In genomic region chr1:77683142-77683835, GRCh38 we compare ENCODE assay signal across 1 cellular context.
TF ChIP-seq lines count a peak whose summit lies in the region.

No MANE protein-coding gene starts in this region.

TF ChIP-seq in HEK293, 187 proteins besides CTCF, POLR2A, EP300 and RAD21 (continued from another document):
- TF ChIP-seq ZNF148 (tag by site-specific recombination; IDR thresholded peaks at IDR 0.05; ENCODE audit: borderline replicate concordance) = no peak
- TF ChIP-seq KLF8 (tag by site-specific recombination; IDR thresholded peaks at IDR 0.05) = peak; percentile 69; the same call in 1 of the 2 replicates
- no peak for TF ChIP-seq ZNF280D (tag by site-specific recombination; IDR thresholded peaks at IDR 0.05)
- peak; percentile 52; the same call in 1 of the 2 replicates for TF ChIP-seq ZNF610 (tag by site-specific recombination; IDR thresholded peaks at IDR 0.05; ENCODE audit: borderline replicate concordance)
- no peak for TF ChIP-seq ZNF544 (tag by site-specific recombination; IDR thresholded peaks at IDR 0.05)
- TF ChIP-seq ZNF398 (tag by site-specific recombination; IDR thresholded peaks at IDR 0.05) = peak; percentile 81
- TF ChIP-seq HOXC10 (CRISPR knock-in tag; IDR thresholded peaks at IDR 0.05) = peak; percentile 48; the same call in 1 of the 2 replicates
- no peak for TF ChIP-seq ZFP37 (tag by site-specific recombination; IDR thresholded peaks at IDR 0.05)
- peak; percentile 77 for TF ChIP-seq ZBTB48 (tag by site-specific recombination; IDR thresholded peaks at IDR 0.05)
- peak; percentile 57; the same call in 1 of the 2 replicates for TF ChIP-seq KLF1 (tag by site-specific recombination; IDR thresholded peaks at IDR 0.05)
- TF ChIP-seq ZNF433 (tag by site-specific recombination; IDR thresholded peaks at IDR 0.05; ENCODE audit: low read depth) = no peak
- TF ChIP-seq ZNF221 (tag by site-specific recombination; IDR thresholded peaks at IDR 0.05; ENCODE audit: borderline replicate concordance) = no peak
- TF ChIP-seq GFI1B (tag by site-specific recombination; IDR thresholded peaks at IDR 0.05) = no peak
- TF ChIP-seq ZBTB44 (tag by site-specific recombination; IDR thresholded peaks at IDR 0.05) = peak; percentile 99
- no peak for TF ChIP-seq ZFP3 (tag by site-specific recombination; IDR thresholded peaks at IDR 0.05; ENCODE audit: low read depth)
- TF ChIP-seq ZNF621 (tag by site-specific recombination; IDR thresholded peaks at IDR 0.05) = no peak
- TF ChIP-seq MEIS1 (CRISPR knock-in tag; IDR thresholded peaks at IDR 0.05; ENCODE audit: borderline replicate concordance) = no peak
- TF ChIP-seq ZNF670 (tag by site-specific recombination; IDR thresholded peaks at IDR 0.05; ENCODE audit: low read depth) = no peak
